Comparison of ENCODE assay signal across 10 cellular contexts in the genomic region with DNA sequence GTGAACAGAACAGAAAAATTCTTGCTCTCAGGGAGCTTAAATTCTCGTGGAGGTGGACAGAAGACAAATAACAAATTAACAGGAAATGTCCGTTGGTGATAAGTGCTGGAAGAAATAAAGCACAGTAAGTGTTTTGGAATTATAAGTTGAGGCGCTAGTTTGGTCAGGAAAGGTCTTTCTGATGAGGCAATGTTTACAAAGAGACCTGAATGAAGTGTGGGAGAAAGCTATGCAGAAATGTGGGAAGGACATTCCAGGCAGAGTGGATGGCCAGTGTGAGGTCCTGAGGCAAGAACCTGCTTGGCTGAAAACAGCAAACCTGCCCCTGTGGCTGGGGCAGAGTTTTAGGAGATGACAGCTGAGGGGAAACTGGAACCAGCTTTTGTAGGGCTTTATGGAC. TPM values are rescaled to one million over a fixed set of nuclear protein-coding genes. Genes with fewer than 3 reads are reported as not detected.
A peak's percentile ranks its signal among the peaks of the same experiment; 100 is the strongest.
DNase-seq lines count a peak whose midpoint lies in the region; TF ChIP-seq lines count a peak whose summit lies in the region.
"Had no signal": no experiment of that assay in that cellular context is flagged by ENCODE, and none has a peak within 500 bp of the region (broad histone marks: within the 10 kb centered on the region; RNA-seq: fewer than 3 reads in every experiment).

No MANE protein-coding gene starts in this region.

- no peaks in the 10 kb centered on the region for H3K36me3 ChIP-seq in OCI-LY7 (ENCODE audit: insufficient read depth, low read length)
- peaks cover 4% of the 10 kb centered on the region for H3K36me3 ChIP-seq in osteoblast (ENCODE audit: insufficient read depth, low read length)

- POLR2A ChIA-PET in OCI-LY7 (lab: Charles Lee), result no interaction called here

- H3K4me3 ChIP-seq in OCI-LY7 (ENCODE audit: low read depth, low read length, poor library complexity, severe bottlenecking) (no peak overlapping the region), osteoblast (ENCODE audit: insufficient read depth, low read length) (no peak overlapping the region)

- no TSS peak for BruUV-seq in OCI-LY7 (replicated peaks; lab: Mats Ljungman, UMichigan)

- intact Hi-C loops in OCI-LY7 (cut with micrococcal nuclease; ENCODE audit: unreplicated experiment), result no loop called here

- no peaks in the 10 kb centered on the region for H4K20me1 ChIP-seq in OCI-LY7 (ENCODE audit: insufficient read depth, low read length)
- H4K20me1 ChIP-seq in osteoblast (ENCODE audit: insufficient read depth, low read length), result no peaks in the 10 kb centered on the region

- no peak for TF ChIP-seq CTCF in OCI-LY7 (conservative IDR thresholded peaks at IDR 0.05; ENCODE audit: low read length)
- TF ChIP-seq CTCF in osteoblast (IDR thresholded peaks at IDR 0.05; ENCODE audit: extremely low read depth, low read depth, low read length), result no peak

- CTCF ChIA-PET in OCI-LY7 (lab: Charles Lee; ENCODE audit: unreplicated experiment), result no interaction called here

- peak overlapping the region; percentile 35 for H3K4me2 ChIP-seq in OCI-LY7 (ENCODE audit: low read length)
- H3K4me2 ChIP-seq in osteoblast (ENCODE audit: insufficient read depth, low read length), result peak overlapping the region; percentile 24

- no peaks in the 10 kb centered on the region for H3K27me3 ChIP-seq in osteoblast (ENCODE audit: insufficient read depth, low read length)

- peak; percentile 71 for DNase-seq in Daoy (ENCODE audit: low read depth)
- DNase-seq in OCI-LY7 (ENCODE audit: low spot score), result no peak
- no peak for DNase-seq in epithelial cell of prostate (ENCODE audit: low read depth, low spot score)
- no peak for DNase-seq in osteoblast (ENCODE audit: insufficient read length, low spot score, missing footprints)
- DNase-seq in NCI-H82 treated with DMSO at 0.1 percent for 48 hours (lab: John Stamatoyannopoulos, UW; ENCODE audit: unreplicated experiment), result no peak
- DNase-seq in occipital lobe (lab: John Stamatoyannopoulos, UW), result no peak
- DNase-seq in NCI-H2107 treated with DMSO at 0.1 percent for 48 hours (lab: John Stamatoyannopoulos, UW; ENCODE audit: unreplicated experiment), result no peak
- no peak for DNase-seq in germinal center (ENCODE audit: low spot score)
- DNase-seq: stimulated activated CD4-positive, alpha-beta T cell treated with anti-CD3 and anti-CD28 coated beads, Interleukin-4, amount 100 ng/mL, for 4 hours had no signal

- H2AFZ ChIP-seq in OCI-LY7 (ENCODE audit: low read length) (peak overlapping the region; percentile 55), osteoblast (ENCODE audit: low read length) (no peak overlapping the region)
- H2AFZ ChIP-seq: parathyroid adenoma had no signal

- no peaks in the 10 kb centered on the region for H3K9me2 ChIP-seq in OCI-LY7 (ENCODE audit: insufficient read depth, low read length)

- H3K79me2 ChIP-seq in OCI-LY7 (ENCODE audit: insufficient read depth, low read depth, low read length), result no peaks in the 10 kb centered on the region
- peaks cover 54% of the 10 kb centered on the region for H3K79me2 ChIP-seq in osteoblast (ENCODE audit: insufficient read depth, low read length)
- H3K79me2 ChIP-seq: parathyroid adenoma had no signal

- no peaks in the 10 kb centered on the region for H3K9me3 ChIP-seq in OCI-LY7 (ENCODE audit: low read length)
- no peaks in the 10 kb centered on the region for H3K9me3 ChIP-seq in osteoblast (ENCODE audit: low read depth, low read length)

- no peak overlapping the region for H3K27ac ChIP-seq in OCI-LY7 (ENCODE audit: low read depth, low read length, poor library complexity, severe bottlenecking)
- H3K27ac ChIP-seq in epithelial cell of prostate, result peak overlapping the region; percentile 8
- H3K27ac ChIP-seq in osteoblast (ENCODE audit: low read depth, low read length), result peak overlapping the region; percentile 67
- H3K27ac ChIP-seq: parathyroid adenoma had no signal

- H3K4me1 ChIP-seq in OCI-LY7 (ENCODE audit: insufficient read depth, low read length, poor library complexity, severe bottlenecking), result peaks cover 54% of the 10 kb centered on the region
- peaks cover 45% of the 10 kb centered on the region for H3K4me1 ChIP-seq in osteoblast (ENCODE audit: insufficient read depth, low read length)
- H3K4me1 ChIP-seq: parathyroid adenoma had no signal

RNA-seq across cellular contexts. Expression of gene NGF, which starts 23.3 kb away (rescaled TPM):
- 0.45 and 0.51 TPM in 2 replicates for total RNA-seq in Daoy (2014; rRNA removed; shearing (Covaris generic))
- total RNA-seq in OCI-LY7 (2014; rRNA removed; shearing (Covaris generic)), result not detected in 2 replicates
- total RNA-seq in OCI-LY7 (2022), result not detected in 2 replicates
- total RNA-seq in osteoblast, result 3.8 and 6.2 TPM in 2 replicates
- 0.78 TPM for total RNA-seq in occipital lobe
